1 cellular context compared by ENCODE assay signal in the genomic region with DNA sequence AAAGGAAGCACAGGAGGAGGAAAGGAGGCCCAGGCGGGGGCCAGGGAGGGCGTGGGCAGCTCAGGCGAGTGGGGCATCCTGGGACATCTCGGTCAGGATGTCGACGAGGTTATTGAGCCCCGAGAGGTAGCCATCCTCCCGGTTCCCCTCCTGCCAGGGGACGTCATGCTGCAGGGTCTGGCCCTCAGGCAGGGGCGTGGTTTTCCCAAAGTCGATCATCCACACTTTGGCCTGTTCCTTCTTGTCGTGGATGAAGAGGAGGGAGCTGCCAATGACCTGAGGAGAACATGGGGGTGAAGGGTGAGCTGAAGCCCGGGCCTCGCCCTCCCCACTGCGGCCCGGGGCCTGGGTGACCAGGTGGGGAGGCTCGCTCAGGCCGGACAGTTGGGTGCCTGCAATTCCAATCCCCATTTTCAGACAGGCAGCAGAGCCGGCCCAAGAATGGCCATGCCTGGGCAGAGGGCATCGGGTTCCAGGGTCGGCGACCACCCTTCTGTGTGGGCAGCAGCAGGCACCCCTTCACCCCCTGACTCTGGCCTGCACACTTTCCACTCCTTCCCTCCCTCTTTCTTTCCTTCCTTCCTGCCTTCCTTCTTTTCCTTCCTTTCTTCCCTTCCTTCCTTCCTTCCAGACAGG.
TF ChIP-seq lines count a peak whose summit lies in the region.

No MANE protein-coding gene starts in this region.

TF ChIP-seq in IMR-90, 13 proteins besides CTCF, POLR2A, EP300 and RAD21:
- TF ChIP-seq RFX5 (IDR thresholded peaks at IDR 0.05; ENCODE audit: low read depth, low read length) (no peak), MXI1 (IDR thresholded peaks at IDR 0.05; ENCODE audit: borderline replicate concordance, low read depth, low read length) (no peak)
